Comparison of ENCODE assay signal across 2 cellular contexts in the genomic region with DNA sequence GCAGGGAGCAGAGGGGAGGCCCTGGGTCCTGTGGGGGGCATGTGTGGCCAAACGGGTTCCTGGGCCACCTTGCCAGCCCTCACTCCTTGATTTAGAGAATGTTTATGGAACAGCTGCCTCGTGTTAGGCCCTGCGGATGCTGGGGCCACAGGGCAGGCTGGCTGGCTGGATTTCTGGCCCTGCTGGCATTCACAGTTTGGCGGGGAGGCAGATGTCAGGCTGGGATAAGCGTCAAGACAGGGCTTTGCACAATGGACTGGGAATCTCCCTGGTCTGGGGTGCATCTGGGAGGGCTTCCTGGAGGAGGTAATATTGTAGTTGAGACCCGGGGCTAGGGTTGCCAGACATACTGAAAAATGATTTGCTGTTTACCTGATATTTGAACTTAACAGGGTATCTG.
TF ChIP-seq lines count a peak whose summit lies in the region.

No MANE protein-coding gene starts in this region.

TF ChIP-seq in SK-N-SH, 30 proteins besides CTCF, POLR2A, EP300 and RAD21 (continued from another document):
- TF ChIP-seq, protein P1, sequence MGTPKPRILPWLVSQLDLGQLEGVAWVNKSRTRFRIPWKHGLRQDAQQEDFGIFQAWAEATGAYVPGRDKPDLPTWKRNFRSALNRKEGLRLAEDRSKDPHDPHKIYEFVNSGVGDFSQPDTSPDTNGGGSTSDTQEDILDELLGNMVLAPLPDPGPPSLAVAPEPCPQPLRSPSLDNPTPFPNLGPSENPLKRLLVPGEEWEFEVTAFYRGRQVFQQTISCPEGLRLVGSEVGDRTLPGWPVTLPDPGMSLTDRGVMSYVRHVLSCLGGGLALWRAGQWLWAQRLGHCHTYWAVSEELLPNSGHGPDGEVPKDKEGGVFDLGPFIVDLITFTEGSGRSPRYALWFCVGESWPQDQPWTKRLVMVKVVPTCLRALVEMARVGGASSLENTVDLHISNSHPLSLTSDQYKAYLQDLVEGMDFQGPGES (IDR thresholded peaks at IDR 0.05; ENCODE audit: low read depth, low read length): no peak
- TF ChIP-seq FOSL2 (IDR thresholded peaks at IDR 0.05; ENCODE audit: borderline replicate concordance, low read depth): no peak

TF ChIP-seq in SK-N-SH treated with all-trans-retinoic acid at 6 μM for 48 hours, 23 proteins besides CTCF, POLR2A, EP300 and RAD21 (continued from another document):
- TF ChIP-seq, protein P2, sequence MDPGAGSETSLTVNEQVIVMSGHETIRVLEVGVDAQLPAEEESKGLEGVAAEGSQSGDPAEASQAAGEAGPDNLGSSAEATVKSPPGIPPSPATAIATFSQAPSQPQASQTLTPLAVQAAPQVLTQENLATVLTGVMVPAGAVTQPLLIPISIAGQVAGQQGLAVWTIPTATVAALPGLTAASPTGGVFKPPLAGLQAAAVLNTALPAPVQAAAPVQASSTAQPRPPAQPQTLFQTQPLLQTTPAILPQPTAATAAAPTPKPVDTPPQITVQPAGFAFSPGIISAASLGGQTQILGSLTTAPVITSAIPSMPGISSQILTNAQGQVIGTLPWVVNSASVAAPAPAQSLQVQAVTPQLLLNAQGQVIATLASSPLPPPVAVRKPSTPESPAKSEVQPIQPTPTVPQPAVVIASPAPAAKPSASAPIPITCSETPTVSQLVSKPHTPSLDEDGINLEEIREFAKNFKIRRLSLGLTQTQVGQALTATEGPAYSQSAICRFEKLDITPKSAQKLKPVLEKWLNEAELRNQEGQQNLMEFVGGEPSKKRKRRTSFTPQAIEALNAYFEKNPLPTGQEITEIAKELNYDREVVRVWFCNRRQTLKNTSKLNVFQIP (CRISPR knock-in tag; IDR thresholded peaks at IDR 0.05; ENCODE audit: borderline replicate concordance, low read depth): no peak
- TF ChIP-seq ZNF565 (CRISPR knock-in tag; conservative IDR thresholded peaks at IDR 0.05; ENCODE audit: low read depth): no peak
- no peak for TF ChIP-seq TOX (CRISPR knock-in tag; IDR thresholded peaks at IDR 0.05; ENCODE audit: borderline replicate concordance)
- no peak for TF ChIP-seq ZC3H10 (CRISPR knock-in tag; IDR thresholded peaks at IDR 0.05)
- TF ChIP-seq RARB (CRISPR knock-in tag; IDR thresholded peaks at IDR 0.05): no peak
- no peak for TF ChIP-seq ZFP30 (CRISPR knock-in tag; IDR thresholded peaks at IDR 0.05)
- TF ChIP-seq, protein P3, sequence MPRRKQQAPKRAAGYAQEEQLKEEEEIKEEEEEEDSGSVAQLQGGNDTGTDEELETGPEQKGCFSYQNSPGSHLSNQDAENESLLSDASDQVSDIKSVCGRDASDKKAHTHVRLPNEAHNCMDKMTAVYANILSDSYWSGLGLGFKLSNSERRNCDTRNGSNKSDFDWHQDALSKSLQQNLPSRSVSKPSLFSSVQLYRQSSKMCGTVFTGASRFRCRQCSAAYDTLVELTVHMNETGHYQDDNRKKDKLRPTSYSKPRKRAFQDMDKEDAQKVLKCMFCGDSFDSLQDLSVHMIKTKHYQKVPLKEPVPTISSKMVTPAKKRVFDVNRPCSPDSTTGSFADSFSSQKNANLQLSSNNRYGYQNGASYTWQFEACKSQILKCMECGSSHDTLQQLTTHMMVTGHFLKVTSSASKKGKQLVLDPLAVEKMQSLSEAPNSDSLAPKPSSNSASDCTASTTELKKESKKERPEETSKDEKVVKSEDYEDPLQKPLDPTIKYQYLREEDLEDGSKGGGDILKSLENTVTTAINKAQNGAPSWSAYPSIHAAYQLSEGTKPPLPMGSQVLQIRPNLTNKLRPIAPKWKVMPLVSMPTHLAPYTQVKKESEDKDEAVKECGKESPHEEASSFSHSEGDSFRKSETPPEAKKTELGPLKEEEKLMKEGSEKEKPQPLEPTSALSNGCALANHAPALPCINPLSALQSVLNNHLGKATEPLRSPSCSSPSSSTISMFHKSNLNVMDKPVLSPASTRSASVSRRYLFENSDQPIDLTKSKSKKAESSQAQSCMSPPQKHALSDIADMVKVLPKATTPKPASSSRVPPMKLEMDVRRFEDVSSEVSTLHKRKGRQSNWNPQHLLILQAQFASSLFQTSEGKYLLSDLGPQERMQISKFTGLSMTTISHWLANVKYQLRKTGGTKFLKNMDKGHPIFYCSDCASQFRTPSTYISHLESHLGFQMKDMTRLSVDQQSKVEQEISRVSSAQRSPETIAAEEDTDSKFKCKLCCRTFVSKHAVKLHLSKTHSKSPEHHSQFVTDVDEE (CRISPR knock-in tag; IDR thresholded peaks at IDR 0.05): no peak
- no peak for TF ChIP-seq ARNTL (CRISPR knock-in tag; IDR thresholded peaks at IDR 0.05; ENCODE audit: borderline replicate concordance, low read depth)
- no peak for TF ChIP-seq BACH2 (CRISPR knock-in tag; IDR thresholded peaks at IDR 0.05; ENCODE audit: borderline replicate concordance)
- no peak for TF ChIP-seq OSR1 (CRISPR knock-in tag; IDR thresholded peaks at IDR 0.05)
- TF ChIP-seq TCF4 (CRISPR knock-in tag; IDR thresholded peaks at IDR 0.05; ENCODE audit: borderline replicate concordance): no peak
- no peak for TF ChIP-seq SNAI2 (CRISPR knock-in tag; IDR thresholded peaks at IDR 0.05)
